17 cellular contexts compared by ENCODE assay signal in genomic region chr1:81254560-81254959, GRCh38.
DNase-seq lines count a peak whose midpoint lies in the region; ATAC-seq and TF ChIP-seq lines count a peak whose summit lies in the region.
"Had no signal": no experiment of that assay in that cellular context is flagged by ENCODE, and none has a peak within 500 bp of the region (broad histone marks: within the 10 kb centered on the region; RNA-seq: fewer than 3 reads in every experiment).

No MANE protein-coding gene starts in this region.

- intact Hi-C loops in dorsolateral prefrontal cortex (cut with DNase I), result no loop called here

- peak overlapping the region; percentile 7 for H2AFZ ChIP-seq in neuronal stem cell (ENCODE audit: low read length)

- H3K36me3 ChIP-seq in neuronal stem cell (replicated peaks in 1 of 2; ENCODE audit: control insufficient read depth in 2 of 2, insufficient read depth in 2 of 2, low read length in 2 of 2), result no peaks in the 10 kb centered on the region
- H3K36me3 ChIP-seq: gastroesophageal sphincter, neutrophil, tibial artery had no signal

- no CpG with 5 or more reads among the region's 2 CpGs for whole genome bisulfite sequencing in neuronal stem cell (ENCODE audit: extremely low coverage in 2 of 2, insufficient read length in 2 of 2, insufficient replicate concordance in 1 of 2), 2 donors

- H3K23ac ChIP-seq in neuronal stem cell (ENCODE audit: low read depth, low read length, poor library complexity), result no peak overlapping the region

- H2BK5ac ChIP-seq in neuronal stem cell (ENCODE audit: low read length), result no peak overlapping the region

- H3K14ac ChIP-seq in neuronal stem cell (ENCODE audit: low read length), result no peak overlapping the region

- no peaks in the 10 kb centered on the region for H3K36me3 Mint-ChIP-seq in activated naive CD4-positive, alpha-beta T cell treated with anti-CD3 and anti-CD28 coated beads, Interleukin-2, amount 50 U/mL, for 72 hours
- H3K36me3 Mint-ChIP-seq: activated naive CD8-positive, alpha-beta T cell had no signal

- no peak overlapping the region for H3K27ac ChIP-seq in neuronal stem cell (replicated peaks; ENCODE audit: low read length)
- no peak overlapping the region for H3K27ac ChIP-seq in dorsolateral prefrontal cortex
- H3K27ac ChIP-seq: gastroesophageal sphincter, neutrophil, tibial artery had no signal

- peaks cover 6 to 13% of the 10 kb centered on the region in 2 donors for H3K9me3 Mint-ChIP-seq in activated naive CD4-positive, alpha-beta T cell treated with anti-CD3 and anti-CD28 coated beads, Interleukin-2, amount 50 U/mL, for 72 hours

- H4K8ac ChIP-seq in neuronal stem cell (ENCODE audit: low read depth, low read length), result no peak overlapping the region

- H3K9me3 ChIP-seq in neuronal stem cell (replicated peaks in 1 of 2; ENCODE audit: control insufficient read depth in 2 of 2, insufficient read depth in 1 of 2, low read depth in 1 of 2, low read length in 2 of 2), result no peaks in the 10 kb centered on the region
- H3K9me3 ChIP-seq: Caco-2, gastroesophageal sphincter, neutrophil, tibial artery had no signal

- DNase-seq in GM12865 (ENCODE audit: low read depth) (no peak), M059J (ENCODE audit: low read depth) (peak; percentile 2), epithelial cell of proximal tubule (ENCODE audit: low read depth) (no peak), neuronal stem cell (ENCODE audit: low spot score) (no peak), AG08395 (ENCODE audit: low spot score) (no peak), dorsolateral prefrontal cortex (no peak)
- no peak for DNase-seq in activated naive CD4-positive, alpha-beta T cell treated with anti-CD3 and anti-CD28 coated beads, Interleukin-2, amount 50 U/mL, for 72 hours (ENCODE audit: low spot score in 2 of 2)
- DNase-seq: NCI-H1048, NCI-H526, tibial artery had no signal

- H3K4me3 ChIP-seq in GM12865 (ENCODE audit: low read depth, low read length) (no peak overlapping the region), epithelial cell of proximal tubule (ENCODE audit: low read depth, low read length) (no peak overlapping the region), neuronal stem cell (ENCODE audit: low read length in 2 of 2) (no peak overlapping the region), dorsolateral prefrontal cortex (no peak overlapping the region)
- H3K4me3 ChIP-seq: gastroesophageal sphincter, tibial artery had no signal

- H3K4me1 ChIP-seq in neuronal stem cell (ENCODE audit: control insufficient read depth in 2 of 2, insufficient read depth in 1 of 2, low read depth in 1 of 2, low read length in 2 of 2), result peaks cover 1 to 2% of the 10 kb centered on the region in 2 donors
- H3K4me1 ChIP-seq: Caco-2, gastroesophageal sphincter, tibial artery had no signal

- no peak overlapping the region for H3K9ac ChIP-seq in neuronal stem cell (ENCODE audit: low read depth, low read length, poor library complexity)

- H3K4me2 ChIP-seq in neuronal stem cell (ENCODE audit: insufficient read depth, low read length, poor library complexity, severe bottlenecking), result no peak overlapping the region

- H3K79me1 ChIP-seq in neuronal stem cell (ENCODE audit: low read depth, low read length), result no peaks in the 10 kb centered on the region

- H2BK120ac ChIP-seq in neuronal stem cell (ENCODE audit: low read depth, low read length), result no peak overlapping the region

- H4K91ac ChIP-seq in neuronal stem cell (ENCODE audit: low read depth, low read length, poor library complexity), result no peak overlapping the region

- no peak overlapping the region for H3K27ac Mint-ChIP-seq in activated naive CD4-positive, alpha-beta T cell treated with anti-CD3 and anti-CD28 coated beads, Interleukin-2, amount 50 U/mL, for 72 hours
- H3K27ac Mint-ChIP-seq: activated naive CD8-positive, alpha-beta T cell; dendritic cell treated with granulocyte-macrophage colony-stimulating factor and Interleukin-4, amounts not matched to agents 40 ng/mL and 50 ng/mL, for 4 days had no signal

- no peak overlapping the region for H3K4ac ChIP-seq in neuronal stem cell (ENCODE audit: low read length)

- H2BK12ac ChIP-seq in neuronal stem cell (ENCODE audit: low read length), result no peak overlapping the region

- no peak for ATAC-seq in activated naive CD4-positive, alpha-beta T cell treated with anti-CD3 and anti-CD28 coated beads, Interleukin-2, amount 50 U/mL, for 72 hours
- ATAC-seq in GM21737 (IDR thresholded peaks at IDR 0.05; ENCODE audit: unreplicated experiment), result no peak
- ATAC-seq: gastroesophageal sphincter, Right ventricle myocardium inferior had no signal

- no peak overlapping the region for H2BK15ac ChIP-seq in neuronal stem cell (ENCODE audit: low read length)

- TF ChIP-seq CTCF in GM12865 (IDR thresholded peaks at IDR 0.05; ENCODE audit: insufficient read depth, low read depth, low read length, missing control alignments) (peak; percentile 4), epithelial cell of proximal tubule (conservative IDR thresholded peaks at IDR 0.05; ENCODE audit: low read depth, low read length) (peak; percentile 43), dorsolateral prefrontal cortex (IDR thresholded peaks at IDR 0.05 in 54 of 56, conservative IDR thresholded peaks at IDR 0.05 in 2 of 56; ENCODE audit: low read depth in 1 of 56, partially characterized antibody in 56 of 56) (peak in 3 of 56 donors; percentile 7 to 13 (median 10))

- H3K27me3 ChIP-seq in neuronal stem cell (ENCODE audit: control insufficient read depth in 3 of 3, insufficient read depth in 3 of 3, low read depth in 1 of 3, low read length in 3 of 3) (no peaks in the 10 kb centered on the region), dorsolateral prefrontal cortex (peaks cover 0 to 6% (median 0%) of the 10 kb centered on the region in 45 donors)
- H3K27me3 ChIP-seq: gastroesophageal sphincter, neutrophil, tibial artery had no signal

- no peak overlapping the region for H3K18ac ChIP-seq in neuronal stem cell (ENCODE audit: low read length)

- no peak overlapping the region for H2AK5ac ChIP-seq in neuronal stem cell (ENCODE audit: low read depth, low read length)
